19 cellular contexts compared by ENCODE assay signal in the genomic region with DNA sequence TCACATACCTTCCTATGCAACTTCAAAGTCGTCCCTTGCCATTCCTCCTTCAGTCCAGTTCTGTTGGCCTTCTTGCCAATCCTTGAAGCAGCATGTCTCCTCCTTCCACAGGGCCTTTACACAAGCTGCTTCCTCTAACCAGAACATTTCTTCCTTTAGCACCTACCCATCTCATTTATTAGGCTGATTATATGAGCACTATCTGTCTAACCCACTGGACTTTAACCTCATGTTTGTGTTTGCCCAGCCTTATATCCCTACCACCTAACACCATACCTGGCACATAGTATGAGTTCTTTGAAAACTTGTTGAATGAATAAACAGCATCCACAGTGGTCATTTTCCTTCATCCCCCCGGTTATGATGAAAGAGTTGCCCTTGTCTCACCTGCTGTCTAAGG.
DNase-seq lines count a peak whose midpoint lies in the region; ATAC-seq, FAIRE-seq and TF ChIP-seq lines count a peak whose summit lies in the region.
"Had no signal": no experiment of that assay in that cellular context is flagged by ENCODE, and none has a peak within 500 bp of the region (broad histone marks: within the 10 kb centered on the region; RNA-seq: fewer than 3 reads in every experiment).

No MANE protein-coding gene starts in this region.

- no peak for TF ChIP-seq RAD21 in HepG2 (CRISPR knock-in tag; IDR thresholded peaks at IDR 0.05)

- H3K4me1 Mint-ChIP-seq in central memory CD8-positive, alpha-beta T cell: peaks cover 17% of the 10 kb centered on the region

- H3K36me3 Mint-ChIP-seq in central memory CD8-positive, alpha-beta T cell (ENCODE audit: insufficient read depth): peaks cover 4% of the 10 kb centered on the region

- H3K27ac Mint-ChIP-seq in central memory CD8-positive, alpha-beta T cell (ENCODE audit: low read depth): peak overlapping the region; percentile 25
- H3K27ac Mint-ChIP-seq: B cell had no signal

- no peak overlapping the region for H3K9ac ChIP-seq in HepG2 (ENCODE audit: insufficient read depth, low read depth, low read length)
- H3K9ac ChIP-seq: BLaER1 treated with 17β-estradiol and CSF1 and Interleukin-3, amounts not matched to agents 10 nM and 100 nM; GM23248 had no signal

- TF ChIP-seq CTCF in HepG2 (CRISPR knock-in tag; IDR thresholded peaks at IDR 0.05): no peak

- H3K4me3 Mint-ChIP-seq in central memory CD8-positive, alpha-beta T cell: no peak overlapping the region
- H3K4me3 Mint-ChIP-seq: B cell; CD4-positive, CD25-positive, alpha-beta regulatory T cell; CD8-positive, alpha-beta memory T cell had no signal

- H3K27me3 ChIP-seq in HepG2 (ENCODE audit: control insufficient read depth in 1 of 2, insufficient read depth in 2 of 2, low read length in 2 of 2) (no peaks in the 10 kb centered on the region), small intestine (ENCODE audit: control insufficient read depth in 2 of 2, insufficient read depth in 2 of 2, low read length in 2 of 2) (no peaks in the 10 kb centered on the region)
- H3K27me3 ChIP-seq: BLaER1 treated with 17β-estradiol and CSF1 and Interleukin-3, amounts not matched to agents 10 nM and 100 nM had no signal

- no peak overlapping the region for H2AFZ ChIP-seq in HepG2 (ENCODE audit: low read length)
- H2AFZ ChIP-seq: GM23248 had no signal

- no peak for FAIRE-seq in HepG2 (lab: Jason Lieb, UNC)
- FAIRE-seq in small intestine (lab: Jason Lieb, UNC): no peak
- FAIRE-seq: GM18507 had no signal

- no peak overlapping the region for H3K4me3 ChIP-seq in HepG2 (replicated peaks in 1 of 3; ENCODE audit: insufficient read depth in 1 of 3, low read depth in 2 of 3, low read length in 3 of 3)
- no peak overlapping the region for H3K4me3 ChIP-seq in small intestine (ENCODE audit: low read depth in 1 of 2, low read length in 2 of 2)
- H3K4me3 ChIP-seq: BLaER1 treated with 17β-estradiol and CSF1 and Interleukin-3, amounts not matched to agents 10 nM and 100 nM; GM23248; HAP-1 had no signal

- ATAC-seq in central memory CD8-positive, alpha-beta T cell (replicated peaks; ENCODE audit: extremely low read depth, poor library complexity, severe bottlenecking): no peak
- peak; percentile 40; the same call in 2 of the 3 replicates for ATAC-seq in HepG2
- ATAC-seq in HG03521 (IDR thresholded peaks at IDR 0.05; ENCODE audit: unreplicated experiment): no peak

- H3K4me1 ChIP-seq in HepG2 (ENCODE audit: insufficient read depth, low read length) (peaks cover 10% of the 10 kb centered on the region), small intestine (ENCODE audit: control insufficient read depth in 2 of 2, insufficient read depth in 1 of 2, low read depth in 1 of 2, low read length in 1 of 2) (peaks cover 2 to 3% of the 10 kb centered on the region in 2 donors)
- H3K4me1 ChIP-seq: BLaER1 treated with 17β-estradiol and CSF1 and Interleukin-3, amounts not matched to agents 10 nM and 100 nM; HAP-1 had no signal

- intact Hi-C loops in HepG2 (cut with micrococcal nuclease; ENCODE audit: unreplicated experiment): no loop called here

- H3K79me2 ChIP-seq in HepG2 (ENCODE audit: insufficient read depth, low read length): no peaks in the 10 kb centered on the region

- no peak overlapping the region for H3K4me2 ChIP-seq in HepG2 (ENCODE audit: low read depth, low read length)
- H3K4me2 ChIP-seq: BLaER1 treated with 17β-estradiol and CSF1 and Interleukin-3, amounts not matched to agents 10 nM and 100 nM had no signal

- POLR2A ChIA-PET in HepG2 (lab: Yijun Ruan, JAX): no interaction called here

- no peak for TF ChIP-seq EP300 in HepG2 (IDR thresholded peaks at IDR 0.05; ENCODE audit: low read depth in 2 of 2, low read length in 2 of 2)
- no peak for TF ChIP-seq EP300 in HepG2 (CRISPR knock-in tag; IDR thresholded peaks at IDR 0.05; ENCODE audit: borderline replicate concordance)

- peaks cover 0 to 3% of the 10 kb centered on the region in 2 experiments; a peak in 2 of 5 replicates for H3K36me3 ChIP-seq in HepG2 (replicated peaks in 1 of 2; ENCODE audit: control insufficient read depth in 1 of 2, insufficient read depth in 2 of 2, low read length in 2 of 2)
- no peaks in the 10 kb centered on the region for H3K36me3 ChIP-seq in small intestine (ENCODE audit: control insufficient read depth in 2 of 2, insufficient read depth in 2 of 2, low read length in 2 of 2)
- H3K36me3 ChIP-seq: HAP-1 had no signal

- 56% methylated on average over 2 of the region's 2 CpGs for WGBS in HepG2 (ENCODE audit: low lambda C conversion rate)
- WGBS in small intestine, 3 donors: 81 to 93% (median 84%) methylated on average over 2 of the region's 2 CpGs

- no peaks in the 10 kb centered on the region for H3K9me3 Mint-ChIP-seq in central memory CD8-positive, alpha-beta T cell

- H3K27ac ChIP-seq in HepG2 (ENCODE audit: extremely low read length, insufficient read depth, low read length) (no peak overlapping the region), small intestine (ENCODE audit: low read depth in 1 of 2, low read length in 1 of 2) (no peak overlapping the region)
- H3K27ac ChIP-seq: BLaER1 treated with 17β-estradiol and CSF1 and Interleukin-3, amounts not matched to agents 10 nM and 100 nM; GM23248 had no signal

- in situ Hi-C loops in HepG2 (cut with HindIII; ENCODE audit: extremely low pct_ligation_motif_present, low pct_unique_long_range_greater_than_20kb): no loop called here

- CTCF ChIA-PET in HepG2 (lab: Yijun Ruan, JAX; ENCODE audit: low intra/inter-chr PET ratio, low total read pairs): no interaction called here

- peaks cover 6% of the 10 kb centered on the region for H3K9me3 ChIP-seq in HepG2 (ENCODE audit: low read length)
- no peaks in the 10 kb centered on the region for H3K9me3 ChIP-seq in small intestine (ENCODE audit: control insufficient read depth, low read depth)

- H3K27me3 Mint-ChIP-seq in central memory CD8-positive, alpha-beta T cell: no peaks in the 10 kb centered on the region
- H3K27me3 Mint-ChIP-seq: B cell; CD4-positive, CD25-positive, alpha-beta regulatory T cell; CD8-positive, alpha-beta memory T cell had no signal

- no TSS peak for BruUV-seq in HepG2 (replicated peaks; lab: Mats Ljungman, UMichigan)

- H4K20me1 ChIP-seq in HepG2 (ENCODE audit: insufficient read depth, low read length): no peaks in the 10 kb centered on the region
- H4K20me1 ChIP-seq: BLaER1 treated with 17β-estradiol and CSF1 and Interleukin-3, amounts not matched to agents 10 nM and 100 nM had no signal

- TF ChIP-seq POLR2A in HepG2 (IDR thresholded peaks at IDR 0.05; ENCODE audit: insufficient read depth in 1 of 2, low read depth in 2 of 2, low read length in 2 of 2): no peak

- DNase-seq in central memory CD8-positive, alpha-beta T cell (ENCODE audit: low spot score in 2 of 2): no peak
- DNase-seq in HepG2 (ENCODE audit: low spot score) (peak; percentile 12), small intestine (peak; percentile 73), HuH-7.5 (ENCODE audit: low spot score) (no peak)
- no peak for DNase-seq in activated CD8-positive, alpha-beta memory T cell treated with anti-CD3 and anti-CD28 coated beads, Interleukin-2, amount 50 U/mL, for 48 hours
- DNase-seq: CD4-positive, CD25-positive, alpha-beta regulatory T cell; CD8-positive, alpha-beta memory T cell; COR-L47; DMS 273 treated with DMSO at 0.1 percent for 48 hours; DMS53; DND-41; EL; GM23248; IMR-90 had no signal

TF ChIP-seq in HepG2, 621 proteins besides CTCF, POLR2A, EP300 and RAD21 (continues in another document):
- TF ChIP-seq, protein P1, sequence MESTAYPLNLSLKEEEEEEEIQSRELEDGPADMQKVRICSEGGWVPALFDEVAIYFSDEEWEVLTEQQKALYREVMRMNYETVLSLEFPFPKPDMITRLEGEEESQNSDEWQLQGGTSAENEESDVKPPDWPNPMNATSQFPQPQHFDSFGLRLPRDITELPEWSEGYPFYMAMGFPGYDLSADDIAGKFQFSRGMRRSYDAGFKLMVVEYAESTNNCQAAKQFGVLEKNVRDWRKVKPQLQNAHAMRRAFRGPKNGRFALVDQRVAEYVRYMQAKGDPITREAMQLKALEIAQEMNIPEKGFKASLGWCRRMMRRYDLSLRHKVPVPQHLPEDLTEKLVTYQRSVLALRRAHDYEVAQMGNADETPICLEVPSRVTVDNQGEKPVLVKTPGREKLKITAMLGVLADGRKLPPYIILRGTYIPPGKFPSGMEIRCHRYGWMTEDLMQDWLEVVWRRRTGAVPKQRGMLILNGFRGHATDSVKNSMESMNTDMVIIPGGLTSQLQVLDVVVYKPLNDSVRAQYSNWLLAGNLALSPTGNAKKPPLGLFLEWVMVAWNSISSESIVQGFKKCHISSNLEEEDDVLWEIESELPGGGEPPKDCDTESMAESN (CRISPR knock-in tag; conservative IDR thresholded peaks at IDR 0.05): no peak
- no peak for TF ChIP-seq FOXP1 (IDR thresholded peaks at IDR 0.05)
- no peak for TF ChIP-seq FOXP1 (CRISPR knock-in tag; IDR thresholded peaks at IDR 0.05)
- TF ChIP-seq SP140L (CRISPR knock-in tag; IDR thresholded peaks at IDR 0.05; ENCODE audit: borderline replicate concordance): no peak

Comparison
In these comparisons a context has a peak if more than half of its experiments do, and no peak if none do; other contexts are left out.
1. DNase-seq: peak in HepG2 (single experiment) and small intestine (single experiment); none in central memory CD8-positive, alpha-beta T cell (0 of 2), HuH-7.5 (single experiment) and activated CD8-positive, alpha-beta memory T cell treated with anti-CD3 and anti-CD28 coated beads, Interleukin-2, amount 50 U/mL, for 48 hours (single experiment).